In the genomic region with DNA sequence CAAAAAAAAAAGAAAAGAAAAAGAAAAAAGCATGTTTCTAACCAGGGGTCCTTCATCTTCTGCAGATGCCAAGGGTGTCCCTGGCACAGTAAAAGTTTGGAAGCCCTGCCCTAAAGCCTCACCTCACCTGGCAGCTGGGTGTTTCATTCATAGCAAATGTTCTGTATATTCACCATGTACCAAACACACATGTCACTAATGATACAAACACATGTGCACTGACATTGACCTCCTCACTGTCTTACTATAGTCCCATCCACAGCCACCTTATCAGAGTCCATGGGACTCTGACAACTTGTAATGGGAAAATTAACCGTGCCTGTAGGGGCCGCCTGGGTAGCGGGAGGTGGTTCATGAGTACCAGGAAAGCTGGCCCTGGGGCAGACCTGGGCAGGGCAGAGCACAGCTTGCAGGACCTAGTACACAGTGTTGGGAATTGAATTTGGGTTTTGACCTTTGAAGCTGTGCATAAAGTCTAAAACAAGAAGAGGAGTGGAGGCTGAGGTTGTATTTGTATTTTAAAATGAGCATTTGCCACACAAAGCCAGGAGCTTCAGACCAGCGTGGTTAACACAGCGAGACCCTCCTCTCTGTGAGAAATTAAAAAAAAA, we compare ENCODE assay signal across 1 cellular context.
TF ChIP-seq lines count a peak whose summit lies in the region.

No MANE protein-coding gene starts in this region.

TF ChIP-seq in K562, 482 proteins besides CTCF, POLR2A, EP300 and RAD21 (continued from another document):
- TF ChIP-seq PCBP1 (IDR thresholded peaks at IDR 0.05; ENCODE audit: low read depth, low read length, poor library complexity, severe bottlenecking): no peak
- no peak for TF ChIP-seq PTRF (tag; IDR thresholded peaks at IDR 0.05)
- TF ChIP-seq ZNF507 (tag; conservative IDR thresholded peaks at IDR 0.05): no peak
- no peak for TF ChIP-seq BRCA1 (IDR thresholded peaks at IDR 0.05)
- TF ChIP-seq BRCA1 (CRISPR knock-in tag; IDR thresholded peaks at IDR 0.05): no peak
- no peak for TF ChIP-seq FOSL1 (tag; conservative IDR thresholded peaks at IDR 0.05)
- no peak for TF ChIP-seq ESRRB (CRISPR knock-in tag; IDR thresholded peaks at IDR 0.05; ENCODE audit: borderline replicate concordance)
- TF ChIP-seq BDP1 (IDR thresholded peaks at IDR 0.05; ENCODE audit: insufficient read depth, insufficient read length): no peak
- no peak for TF ChIP-seq FOXJ2 (tag; IDR thresholded peaks at IDR 0.05)
- TF ChIP-seq SRSF3 (IDR thresholded peaks at IDR 0.05; ENCODE audit: insufficient read depth, low read length): no peak
